ENCODE assay signal across 11 cellular contexts in the genomic region with DNA sequence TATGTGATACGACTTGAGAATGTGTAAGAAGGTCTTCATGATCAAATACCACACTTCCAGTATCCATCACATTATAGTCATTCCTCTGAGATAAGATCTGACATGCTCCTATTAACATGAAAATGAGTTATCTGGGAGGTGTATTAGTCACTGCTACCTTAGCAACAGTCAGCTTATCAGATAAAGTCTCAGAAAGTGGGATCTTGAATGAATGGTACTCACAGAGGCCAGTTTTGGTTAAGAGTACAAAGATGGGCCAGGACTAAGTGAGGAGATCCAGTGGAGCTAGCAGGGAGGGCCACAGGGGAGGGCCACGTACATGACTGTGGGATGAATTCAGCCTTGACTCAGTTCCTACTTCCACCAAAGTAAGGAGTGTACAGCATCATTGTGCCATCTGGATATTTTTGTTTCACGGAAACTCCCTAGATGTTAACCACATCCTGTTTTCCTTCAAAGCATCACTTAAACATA.
A peak's percentile ranks its signal among the peaks of the same experiment; 100 is the strongest.
DNase-seq lines count a peak whose midpoint lies in the region; ATAC-seq and TF ChIP-seq lines count a peak whose summit lies in the region.
"Had no signal": no experiment of that assay in that cellular context is flagged by ENCODE, and none has a peak within 500 bp of the region (broad histone marks: within the 10 kb centered on the region; RNA-seq: fewer than 3 reads in every experiment).

No MANE protein-coding gene starts in this region.

- H3K4me3 ChIP-seq in DND-41 (ENCODE audit: low read depth in 1 of 2, low read length in 2 of 2), result no peak overlapping the region
- H3K4me3 ChIP-seq in HFF-Myc (replicated peaks; ENCODE audit: low read depth, low read length), result no peak overlapping the region
- no peak overlapping the region for H3K4me3 ChIP-seq in aorta (ENCODE audit: low read length in 2 of 2)

- WGBS in aorta, 2 donors, result 77 to 82% methylated on average over 3 of the region's 3 CpGs

- no peaks in the 10 kb centered on the region for H3K27me3 Mint-ChIP-seq in CD4-positive, alpha-beta T cell

- H4K20me1 ChIP-seq in DND-41 (ENCODE audit: insufficient read depth, low read length), result no peaks in the 10 kb centered on the region

- H3K4me1 Mint-ChIP-seq in CD4-positive, alpha-beta T cell (ENCODE audit: low read depth), result no peaks in the 10 kb centered on the region

- DNase-seq in DND-41 (no peak), HFF-Myc (ENCODE audit: extremely low read depth, low read depth) (peak; percentile 84), M059J (ENCODE audit: low read depth) (peak; percentile 93), fibroblast of gingiva (ENCODE audit: low read depth) (peak; percentile 59), substantia nigra (lab: John Stamatoyannopoulos, UW) (no peak), C1 segment of cervical spinal cord (lab: John Stamatoyannopoulos, UW) (no peak), aorta (no peak)
- no peak for DNase-seq in CD4-positive, alpha-beta T cell
- DNase-seq: activated CD8-positive, alpha-beta memory T cell treated with anti-CD3 and anti-CD28 coated beads for 24 hours had no signal

- no peak overlapping the region for H3K4me2 ChIP-seq in DND-41 (ENCODE audit: insufficient read depth, low read length)

- peaks cover 8% of the 10 kb centered on the region for H3K27me3 ChIP-seq in DND-41 (ENCODE audit: insufficient read depth, low read length, poor library complexity)
- H3K27me3 ChIP-seq in CD4-positive, alpha-beta T cell (ENCODE audit: control insufficient read depth, insufficient read depth, low read length), result no peaks in the 10 kb centered on the region
- no peaks in the 10 kb centered on the region for H3K27me3 ChIP-seq in aorta (ENCODE audit: control insufficient read depth in 1 of 2, insufficient read depth in 2 of 2, low read length in 1 of 2)

- no peak overlapping the region for H2AFZ ChIP-seq in DND-41 (ENCODE audit: low read depth, low read length)

- H3K9ac ChIP-seq in DND-41 (ENCODE audit: low read depth, low read length), result no peak overlapping the region

- no peaks in the 10 kb centered on the region for H3K79me2 ChIP-seq in DND-41 (ENCODE audit: insufficient read depth, low read length)

- H3K9me3 ChIP-seq in DND-41 (ENCODE audit: insufficient read depth, low read length, severe bottlenecking), result no peaks in the 10 kb centered on the region
- H3K9me3 ChIP-seq in CD4-positive, alpha-beta T cell (ENCODE audit: control insufficient read depth, low read length), result no peaks in the 10 kb centered on the region
- no peaks in the 10 kb centered on the region for H3K9me3 ChIP-seq in aorta (ENCODE audit: control insufficient read depth, low read length)

- no peak overlapping the region for H3K4me3 Mint-ChIP-seq in CD4-positive, alpha-beta T cell
- H3K4me3 Mint-ChIP-seq: nephron had no signal

- H3K27ac Mint-ChIP-seq in CD4-positive, alpha-beta T cell, result no peak overlapping the region
- H3K27ac Mint-ChIP-seq: nephron had no signal

- no peaks in the 10 kb centered on the region for H3K9me3 Mint-ChIP-seq in CD4-positive, alpha-beta T cell
- H3K9me3 Mint-ChIP-seq: nephron had no signal

- no peaks in the 10 kb centered on the region for H3K36me3 Mint-ChIP-seq in CD4-positive, alpha-beta T cell (ENCODE audit: low read depth)

- H3K27ac ChIP-seq in DND-41 (ENCODE audit: low read length), result no peak overlapping the region
- H3K27ac ChIP-seq in CD4-positive, alpha-beta T cell (ENCODE audit: low read depth, low read length), result no peak overlapping the region
- H3K27ac ChIP-seq in substantia nigra (ENCODE audit: low read depth, low read length, poor library complexity, severe bottlenecking), result no peak overlapping the region
- H3K27ac ChIP-seq in aorta (ENCODE audit: low read depth in 1 of 2, low read length in 2 of 2), result no peak overlapping the region
- H3K27ac ChIP-seq: HL-60 had no signal

- intact Hi-C loops in CD4-positive, alpha-beta T cell (cut with DNase I, micrococcal nuclease), result no loop called here
- intact Hi-C loops in aorta (cut with DNase I), result no loop called here

- POLR2A ChIA-PET in CD4-positive, alpha-beta T cell (lab: Charles Lee), result no interaction called here

- no peak for TF ChIP-seq CTCF in DND-41 (IDR thresholded peaks at IDR 0.05; ENCODE audit: borderline replicate concordance, extremely low read depth, low read length, poor library complexity, severe bottlenecking)
- no peak for TF ChIP-seq CTCF in HFF-Myc (IDR thresholded peaks at IDR 0.05; ENCODE audit: low read depth, low read length, missing control alignments)
- no peak for TF ChIP-seq CTCF in CD4-positive, alpha-beta T cell (IDR thresholded peaks at IDR 0.05)

- ATAC-seq in DND-41 (ENCODE audit: insufficient read depth, low read depth) (peak; percentile 89), aorta (ENCODE audit: low FRiP score) (no peak)
- no peak for ATAC-seq in CD4-positive, alpha-beta T cell (ENCODE audit: poor library complexity)

- CTCF ChIA-PET in CD4-positive, alpha-beta T cell (lab: Charles Lee), result no interaction called here

- H3K36me3 ChIP-seq in DND-41 (ENCODE audit: insufficient read depth, low read length) (no peaks in the 10 kb centered on the region), aorta (ENCODE audit: control insufficient read depth in 1 of 2, insufficient read depth in 2 of 2, low read length in 1 of 2) (no peaks in the 10 kb centered on the region)

- H3K4me1 ChIP-seq in DND-41 (ENCODE audit: insufficient read depth, low read length) (peaks cover 10% of the 10 kb centered on the region), aorta (ENCODE audit: control insufficient read depth in 1 of 2, insufficient read depth in 2 of 2, low read length in 2 of 2) (no peaks in the 10 kb centered on the region)

Comparison
In these comparisons a context has a peak if more than half of its experiments do, and no peak if none do; other contexts are left out.
1. DNase-seq: peak in HFF-Myc (single experiment), M059J (single experiment) and fibroblast of gingiva (single experiment); none in DND-41 (single experiment), CD4-positive, alpha-beta T cell (0 of 10), substantia nigra (0 of 49), C1 segment of cervical spinal cord (0 of 14) and aorta (0 of 2).